In genomic region chr2:26785431-26786206, GRCh38 we compare ENCODE assay signal across 8 cellular contexts. TPM values are rescaled to one million over a fixed set of nuclear protein-coding genes. Genes with fewer than 3 reads are reported as not detected.
DNase-seq lines count a peak whose midpoint lies in the region; ATAC-seq, FAIRE-seq and TF ChIP-seq lines count a peak whose summit lies in the region.

Gene CENPA (plus strand): TSS chr2:26786056. CDS start chr2:26786197, 141 bp downstream.

- DNase-seq in AML-193 (lab: John Stamatoyannopoulos, UW) (peak; percentile 98), NCI-H510A (lab: John Stamatoyannopoulos, UW) (peak; percentile 96), chondrocyte (ENCODE audit: low spot score) (peak; percentile 97), kidney (peak; percentile 97)
- DNase-seq in activated CD4-positive, alpha-beta T cell treated with anti-CD3 and anti-CD28 coated beads for 1 hour = peak; percentile 91
- peak; percentile 97 for DNase-seq in stimulated activated CD4-positive, alpha-beta T cell treated with anti-CD3 and anti-CD28 coated beads, Interleukin-15, amount 100 ng/mL, for 24 hours

- no peak within 1 kb of the TSS for H3K27ac ChIP-seq in kidney (ENCODE audit: low read depth in 2 of 2, low read length in 2 of 2)

- intact Hi-C loops in kidney (cut with DNase I) = no loop called here

- peak within 1 kb of the TSS; percentile 94 for H3K27ac Mint-ChIP-seq in chondrocyte (ENCODE audit: unreplicated experiment)

- FAIRE-seq in kidney (lab: Jason Lieb, UNC) = peak; percentile 96

- no peaks in the 10 kb centered on the region for H3K27me3 Mint-ChIP-seq in chondrocyte (ENCODE audit: low read depth)

- H3K4me1 ChIP-seq in kidney (ENCODE audit: control insufficient read depth in 1 of 2, insufficient read depth in 1 of 2, low read depth in 1 of 2, low read length in 2 of 2) = peaks cover 0 to 4% of the 10 kb centered on the region in 2 donors

- no peaks in the 10 kb centered on the region for H3K9me3 ChIP-seq in kidney (ENCODE audit: control insufficient read depth in 1 of 2, low read length in 2 of 2)

- peaks cover under 1% of the 10 kb centered on the region for H3K9me3 Mint-ChIP-seq in chondrocyte (ENCODE audit: low read depth)

- peak within 1 kb of the TSS; percentile 81 for H3K4me3 Mint-ChIP-seq in chondrocyte (ENCODE audit: unreplicated experiment)

- peaks cover 5% of the 10 kb centered on the region for H3K36me3 Mint-ChIP-seq in chondrocyte (ENCODE audit: low read depth)

- H3K4me1 Mint-ChIP-seq in chondrocyte (ENCODE audit: low read depth) = peaks cover 21% of the 10 kb centered on the region

- TF ChIP-seq POLR2A in GM19099 (IDR thresholded peaks at IDR 0.05; ENCODE audit: extremely low read depth, insufficient read length, low read depth) = peak; percentile 79

- ATAC-seq in HG03432 (IDR thresholded peaks at IDR 0.05; ENCODE audit: unreplicated experiment) = peak; percentile 99

- no peak within 1 kb of the TSS for H3K9ac ChIP-seq in kidney (ENCODE audit: low read length in 2 of 2)

- H3K36me3 ChIP-seq in kidney (ENCODE audit: control insufficient read depth in 1 of 2, insufficient read depth in 2 of 2, low read length in 2 of 2) = no peaks in the 10 kb centered on the region

- peak; percentile 53 for TF ChIP-seq CTCF in chondrocyte (IDR thresholded peaks at IDR 0.05)
- peak; percentile 2 for TF ChIP-seq CTCF in kidney (IDR thresholded peaks at IDR 0.05; ENCODE audit: borderline replicate concordance, extremely low read depth, insufficient read depth)

- H3K4me3 ChIP-seq in kidney (ENCODE audit: low read length in 2 of 2) = peak within 1 kb of the TSS; percentile 73 to 88

RNA-seq across cellular contexts. Expression of gene CENPA, which starts in this region (rescaled TPM):
- total RNA-seq in chondrocyte (2.6 to 6.2 TPM (median 4.6 TPM) in 3 replicates), kidney (0.63 TPM)
- polyA plus RNA-seq in kidney (ENCODE audit: insufficient read depth, low read depth, low replicate concordance) = not detected

Comparison
In these comparisons a context has a peak if more than half of its experiments do, and no peak if none do; other contexts are left out.
1. Peak in DNase-seq and H3K4me3 ChIP-seq in kidney; RNA of the gene not detected or under 1 TPM.